31 cellular contexts compared by ENCODE assay signal in the genomic region with DNA sequence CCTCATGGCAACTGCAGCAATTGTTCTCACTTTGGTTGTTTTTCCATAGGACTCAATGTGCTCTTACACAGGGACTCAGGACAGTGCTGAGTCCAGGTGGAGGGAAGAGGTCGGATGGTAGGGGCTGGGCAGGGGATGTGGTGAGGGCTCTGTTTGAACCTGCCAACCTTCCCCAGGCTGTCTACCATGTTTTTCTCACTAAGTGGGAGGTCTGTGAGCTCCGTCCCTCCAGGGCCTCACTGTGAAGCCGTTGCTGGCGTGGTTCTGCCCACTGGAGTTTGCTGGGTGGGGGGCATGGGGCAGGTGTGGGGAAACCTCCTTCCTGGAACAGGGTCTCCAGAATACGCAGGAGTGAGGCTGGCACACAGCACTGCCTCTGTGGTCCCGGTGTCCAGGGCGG. TPM values are rescaled to one million over a fixed set of nuclear protein-coding genes. Genes with fewer than 3 reads are reported as not detected.
"Had no signal": no experiment of that assay in that cellular context is flagged by ENCODE, and none has a peak within 500 bp of the region (broad histone marks: within the 10 kb centered on the region; RNA-seq: fewer than 3 reads in every experiment).

No MANE protein-coding gene starts in this region.

- H3K27me3 ChIP-seq: colonic mucosa, gastrocnemius medialis had no signal

- DNase-seq: cerebellar nuclear complex; colonic mucosa; cortex of kidney; effector CD8-positive, alpha-beta T cell; effector memory CD8-positive, alpha-beta T cell; erythroblast; esophagus squamous epithelium; foreskin fibroblast; foreskin melanocyte; gastrocnemius medialis; glutamatergic neuron; heart right ventricle; hippocampal formation; left cardiac atrium; left lung; left ventricle myocardium superior; lower lobe of right lung; mesenchymal stem cell; midbrain had no signal

- H3K4me3 ChIP-seq: colonic mucosa, esophagus squamous epithelium, gastrocnemius medialis, heart right ventricle, left lung, lower lobe of right lung had no signal

- H3K27ac Mint-ChIP-seq: dendritic cell treated with granulocyte-macrophage colony-stimulating factor and Interleukin-4, amounts not matched to agents 40 ng/mL and 50 ng/mL, for 4 days; effector memory CD8-positive, alpha-beta T cell had no signal

- H3K4me3 Mint-ChIP-seq: dendritic cell treated with granulocyte-macrophage colony-stimulating factor and Interleukin-4, amounts not matched to agents 40 ng/mL and 50 ng/mL, for 4 days; effector memory CD8-positive, alpha-beta T cell had no signal

- H3K4me1 ChIP-seq: colonic mucosa, esophagus squamous epithelium, heart right ventricle, left lung, lower lobe of right lung had no signal

- H3K9me3 Mint-ChIP-seq: dendritic cell treated with granulocyte-macrophage colony-stimulating factor and Interleukin-4, amounts not matched to agents 40 ng/mL and 50 ng/mL, for 4 days; effector memory CD8-positive, alpha-beta T cell had no signal

- H3K36me3 ChIP-seq: colonic mucosa, esophagus squamous epithelium, gastrocnemius medialis, heart right ventricle, left lung, lower lobe of right lung had no signal

- H3K9me3 ChIP-seq: colonic mucosa, esophagus squamous epithelium, gastrocnemius medialis, heart right ventricle, left lung, lower lobe of right lung had no signal

- ATAC-seq: effector memory CD8-positive, alpha-beta T cell; esophagus mucosa; gastrocnemius medialis; left cardiac atrium; left lung; left ventricle myocardium superior had no signal

- H3K27ac ChIP-seq: colonic mucosa, epithelial cell of prostate, esophagus squamous epithelium, gastrocnemius medialis, heart right ventricle, left lung, lower lobe of right lung had no signal

RNA-seq across cellular contexts. Expression of a gene that starts 20.7 kb away (rescaled TPM):
- total RNA-seq: chondrocyte, colonic mucosa, dermis microvascular lymphatic vessel endothelial cell, endothelial cell of umbilical vein, esophagus mucosa, esophagus squamous epithelium, gastrocnemius medialis, glomerular endothelial cell, kidney epithelial cell, left ventricle myocardium superior, lower leg skin, lung microvascular endothelial cell, mononuclear cell, mucosa of gallbladder had no signal
- polyA plus RNA-seq: endothelial cell of umbilical vein had no signal
